8 cellular contexts compared by ENCODE assay signal in the genomic region with DNA sequence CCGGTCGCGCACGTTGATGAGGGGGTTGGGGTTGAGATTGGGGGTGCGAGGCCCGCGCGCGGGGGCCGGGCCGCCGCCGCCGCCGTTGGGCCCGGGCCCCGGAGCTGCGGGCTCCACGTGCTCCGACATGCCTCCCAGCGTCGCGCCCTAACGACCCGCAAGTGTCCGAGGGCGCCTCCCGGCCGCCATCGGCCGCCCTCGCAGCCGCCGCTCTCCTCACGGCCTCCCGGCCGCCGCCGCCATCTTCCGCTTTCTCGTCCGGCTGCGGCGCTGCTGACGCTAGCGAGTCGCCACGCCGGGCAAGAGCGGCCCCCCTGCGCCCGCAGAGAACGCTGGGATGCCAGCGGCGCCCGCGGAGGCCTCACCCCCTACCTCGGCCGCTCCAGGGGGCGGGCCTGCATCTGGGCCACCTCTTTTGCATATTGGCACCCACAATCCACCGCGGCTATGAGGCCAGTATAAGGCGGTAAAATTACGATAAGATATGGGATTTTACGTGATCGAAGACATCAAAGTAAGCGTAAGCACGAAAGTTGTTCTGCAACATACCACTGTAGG. TPM values are rescaled to one million over a fixed set of nuclear protein-coding genes. Genes with fewer than 3 reads are reported as not detected.
DNase-seq lines count a peak whose midpoint lies in the region; ATAC-seq, FAIRE-seq and TF ChIP-seq lines count a peak whose summit lies in the region.

A gene (minus strand): TSS at position 256 of the 558 bp plus-strand sequence. CDS start 127 bp downstream, at position 129.

- DNase-seq in BE2C (peak; percentile 99), GM19239 (ENCODE audit: insufficient read length, low spot score) (peak; percentile 100), NCI-H524 (lab: John Stamatoyannopoulos, UW) (peak; percentile 97 to 98), cerebellum (ENCODE audit: low spot score) (peak; percentile 91), kidney epithelial cell (ENCODE audit: low read depth) (peak; percentile 69)
- DNase-seq in activated CD4-positive, alpha-beta T cell treated with anti-CD3 and anti-CD28 coated beads for 24 hours (ENCODE audit: low read depth in 2 of 2), result peak; percentile 94 to 96
- DNase-seq in stimulated activated CD4-positive, alpha-beta T cell treated with anti-CD3 and anti-CD28 coated beads, Interleukin-15, amount 100 ng/mL, for 24 hours, result peak; percentile 98

- H3K27me3 ChIP-seq in BE2C (no peaks in the 10 kb centered on the region), kidney epithelial cell (ENCODE audit: control insufficient read depth, insufficient read depth, low read length) (no peaks in the 10 kb centered on the region)

- H3K4me3 ChIP-seq in BE2C (ENCODE audit: low read depth, low read length), result peak within 1 kb of the TSS; percentile 87
- peak within 1 kb of the TSS; percentile 80 for H3K4me3 ChIP-seq in kidney epithelial cell (ENCODE audit: low read depth, low read length)

- H3K4me1 ChIP-seq in BE2C, result peaks cover 7% of the 10 kb centered on the region

- no peaks in the 10 kb centered on the region for H3K9me3 ChIP-seq in BE2C

- peak; percentile 66 for ATAC-seq in HG03442 (IDR thresholded peaks at IDR 0.05; ENCODE audit: unreplicated experiment)

- FAIRE-seq in GM19239 (lab: Jason Lieb, UNC), result peak; percentile 94

- no peak for TF ChIP-seq CTCF in BE2C (IDR thresholded peaks at IDR 0.05; ENCODE audit: low read depth, low read length)
- no peak for TF ChIP-seq CTCF in kidney epithelial cell (IDR thresholded peaks at IDR 0.05; ENCODE audit: insufficient read depth, low read length, poor library complexity, severe bottlenecking)

- H3K36me3 ChIP-seq in BE2C (peaks cover 8% of the 10 kb centered on the region), kidney epithelial cell (ENCODE audit: control insufficient read depth, insufficient read depth, low read length) (no peaks in the 10 kb centered on the region)

RNA-seq across cellular contexts. Expression of the gene that starts here (rescaled TPM):
- 687 TPM for polyA plus RNA-seq in BE2C (2012; ENCODE audit: insufficient read depth, insufficient read length, low read depth)
- total RNA-seq in cerebellum, result 37.5 TPM
- total RNA-seq in kidney epithelial cell, result 204 and 221 TPM in 2 replicates

Comparison
In these comparisons a context has a peak if more than half of its experiments do, and no peak if none do; other contexts are left out.
1. Peak in every context shown above with its lines: DNase-seq, ATAC-seq and H3K4me3 ChIP-seq.